In genomic region chr16:4691666-4692412, GRCh38 we compare ENCODE assay signal across 9 cellular contexts. TPM values are rescaled to one million over a fixed set of nuclear protein-coding genes. Genes with fewer than 3 reads are reported as not detected.
A peak's percentile ranks its signal among the peaks of the same experiment; 100 is the strongest.
DNase-seq lines count a peak whose midpoint lies in the region; ATAC-seq and TF ChIP-seq lines count a peak whose summit lies in the region.
"Had no signal": no experiment of that assay in that cellular context is flagged by ENCODE, and none has a peak within 500 bp of the region (broad histone marks: within the 10 kb centered on the region; RNA-seq: fewer than 3 reads in every experiment).

No MANE protein-coding gene starts in this region.

- H3K9me3 Mint-ChIP-seq in CD14-positive monocyte (no peaks in the 10 kb centered on the region), brain (no peaks in the 10 kb centered on the region), neural crest cell (no peaks in the 10 kb centered on the region)

- H3K27ac Mint-ChIP-seq in CD14-positive monocyte (peak overlapping the region; percentile 45 to 91 (median 80)), brain (peak overlapping the region in 1 of 5 experiments; percentile 65), neural crest cell (ENCODE audit: unreplicated experiment) (no peak overlapping the region)

- H3K27me3 Mint-ChIP-seq in CD14-positive monocyte (ENCODE audit: low read depth in 3 of 3) (peaks cover 0 to 1% (median 0%) of the 10 kb centered on the region in 3 donors), brain (no peaks in the 10 kb centered on the region), neural crest cell (ENCODE audit: low read depth) (peaks cover 3% of the 10 kb centered on the region)

- intact Hi-C loops in CD14-positive monocyte (cut with micrococcal nuclease): loop anchor here (2.0 to 5.0 kb wide), 2 partner anchors 43 to 65 kb away; partner anchors contain the start of genes ANKS3 (in 1 of the 2) and DNAAF8 (in 1 of the 2)

- ATAC-seq in GM18502 (IDR thresholded peaks at IDR 0.05; ENCODE audit: poor library complexity, unreplicated experiment) (no peak), GM21381 (IDR thresholded peaks at IDR 0.05; ENCODE audit: unreplicated experiment) (no peak)

- peak overlapping the region; percentile 48 to 86 for H3K4me3 Mint-ChIP-seq in CD14-positive monocyte
- H3K4me3 Mint-ChIP-seq in brain: peak overlapping the region in 4 of 5 experiments; percentile 67 to 78 (median 74)
- H3K4me3 Mint-ChIP-seq in neural crest cell: peak overlapping the region; percentile 75

- TF ChIP-seq CTCF in CD14-positive monocyte (IDR thresholded peaks at IDR 0.05) (no peak), GM10266 (IDR thresholded peaks at IDR 0.05; ENCODE audit: control insufficient read depth, insufficient read depth, low read depth, missing control alignments) (no peak), brain (conservative IDR thresholded peaks at IDR 0.05) (no peak), neural crest cell (conservative IDR thresholded peaks at IDR 0.05) (no peak)

- H3K4me1 Mint-ChIP-seq in CD14-positive monocyte: peaks cover 45% of the 10 kb centered on the region
- peaks cover 7% of the 10 kb centered on the region for H3K4me1 Mint-ChIP-seq in brain
- no peaks in the 10 kb centered on the region for H3K4me1 Mint-ChIP-seq in neural crest cell

- H3K36me3 Mint-ChIP-seq in CD14-positive monocyte (peaks cover 28 to 53% of the 10 kb centered on the region in 2 donors), brain (no peaks in the 10 kb centered on the region), neural crest cell (ENCODE audit: low read depth) (no peaks in the 10 kb centered on the region)

- DNase-seq in CD14-positive monocyte (ENCODE audit: low spot score): peak; percentile 46
- DNase-seq in GM10266 (ENCODE audit: extremely low spot score): peak; percentile 34
- no peak for DNase-seq in neural crest cell (ENCODE audit: low read depth, low spot score)
- DNase-seq in NAMALWA (ENCODE audit: low spot score): no peak
- DNase-seq: nucleus accumbens; stimulated activated CD4-positive, alpha-beta T cell treated with anti-CD3 and anti-CD28 coated beads, Interleukin-4, amount 100 ng/mL, for 4 hours had no signal

RNA-seq across cellular contexts. Expression of gene NUDT16L1, which starts 1.5 kb away (rescaled TPM):
- 10 to 100 TPM; 41.1 to 62.7 TPM for polyA plus RNA-seq in CD14-positive monocyte
- polyA plus RNA-seq in brain (ENCODE audit: insufficient read depth, low read depth, low replicate concordance): 78.7 TPM
- total RNA-seq in neural crest cell: 36.8 and 37.8 TPM in 2 replicates

RNA-seq across cellular contexts. Expression of gene ANKS3, which starts 42.2 kb away (rescaled TPM):
- polyA plus RNA-seq in CD14-positive monocyte: under 1 TPM; 0.59 to 0.95 TPM
- 6.2 TPM for polyA plus RNA-seq in brain (ENCODE audit: insufficient read depth, low read depth, low replicate concordance)
- 32.0 and 35.5 TPM in 2 replicates for total RNA-seq in neural crest cell

RNA-seq across cellular contexts. Expression of gene DNAAF8, which starts 42.5 kb away (rescaled TPM):
- polyA plus RNA-seq in CD14-positive monocyte: under 1 TPM in 1 of 2 donors, not detected in 1; 0.36 TPM
- polyA plus RNA-seq in brain (ENCODE audit: insufficient read depth, low read depth, low replicate concordance): 3.5 TPM
- total RNA-seq in neural crest cell: 0.68 and 0.96 TPM in 2 replicates

Comparison
In these comparisons a context has a peak if more than half of its experiments do, and no peak if none do; other contexts are left out.
1. DNase-seq: peak in CD14-positive monocyte (single experiment) and GM10266 (single experiment); none in neural crest cell (single experiment) and NAMALWA (single experiment).
2. Peak in every context shown above with its lines, with median percentiles within 50 percentile points of each other: H3K4me3 Mint-ChIP-seq.